ENCODE assay signal across 1 cellular context in genomic region chr7:30244340-30244739, GRCh38.
TF ChIP-seq lines count a peak whose summit lies in the region.

No MANE protein-coding gene starts in this region.

TF ChIP-seq in HepG2, 621 proteins besides CTCF, POLR2A, EP300 and RAD21:
- TF ChIP-seq ZSCAN5A (CRISPR knock-in tag; IDR thresholded peaks at IDR 0.05; ENCODE audit: borderline replicate concordance) = peak; percentile 97
- TF ChIP-seq SRY (CRISPR knock-in tag; IDR thresholded peaks at IDR 0.05) = no peak
TF ChIP-seq in HepG2: peak in this region for 1.
